Comparison of ENCODE assay signal across 24 cellular contexts in genomic region chr2:88668862-88669261, GRCh38.
"Had no signal": no experiment of that assay in that cellular context is flagged by ENCODE, and none has a peak within 500 bp of the region (broad histone marks: within the 10 kb centered on the region; RNA-seq: fewer than 3 reads in every experiment).

No MANE protein-coding gene starts in this region.

- ATAC-seq: sciatic nerve had no signal

- H3K9me3 ChIP-seq: heart right ventricle, left lung, lower lobe of right lung, ovary, prostate gland, spleen, stomach, thoracic aorta, transverse colon had no signal

- H3K4me1 Mint-ChIP-seq: neural progenitor cell had no signal

- H3K4me2 ChIP-seq: neural progenitor cell had no signal

- DNase-seq: cortex of kidney; dorsolateral prefrontal cortex; effector memory CD4-positive, alpha-beta T cell; heart right ventricle; islet precursor cell; left lung; lower lobe of right lung; ovary; retina; spleen; stimulated activated CD4-positive, alpha-beta T cell treated with anti-CD3 and anti-CD28 coated beads, Interleukin-1b, Interleukin-23, amount 100 ng/mL, for 48 hours; stomach; substantia nigra had no signal

- H3K4me3 ChIP-seq: dorsolateral prefrontal cortex, heart right ventricle, left lung, lower lobe of right lung, neural progenitor cell, ovary, prostate gland, spleen, stomach, thoracic aorta, transverse colon had no signal

- FAIRE-seq: endometrium, frontal cortex had no signal

- H3K27ac ChIP-seq: dorsolateral prefrontal cortex, heart right ventricle, left lung, lower lobe of right lung, neural progenitor cell, ovary, prostate gland, spleen, stomach, thoracic aorta, transverse colon had no signal

- H3K9me3 Mint-ChIP-seq: natural killer cell treated with Interleukin-12 subunit alpha and Interleukin-12 subunit beta and Interleukin-15 and Interleukin-18, amount 100 ng/mL, for 72 hours; neural progenitor cell had no signal

- H3K4me3 Mint-ChIP-seq: memory B cell; mesothelial cell of epicardium; natural killer cell treated with Interleukin-12 subunit alpha and Interleukin-12 subunit beta and Interleukin-15 and Interleukin-18, amount 100 ng/mL, for 72 hours; neural progenitor cell; stimulated activated naive B cell treated with anti-CD40 and anti-IgM and Interleukin-4, amounts not matched to agents 10 μg/mL and 1 μg/mL and 100 μg/mL, for 72 hours had no signal

- H3K9ac ChIP-seq: neural progenitor cell had no signal

- H3K27me3 ChIP-seq: dorsolateral prefrontal cortex, heart right ventricle, left lung, neural progenitor cell, ovary, spleen, stomach, transverse colon had no signal

- H3K36me3 ChIP-seq: heart right ventricle, left lung, lower lobe of right lung, neural progenitor cell, ovary, prostate gland, spleen, stomach, thoracic aorta, transverse colon had no signal

- H2AFZ ChIP-seq: neural progenitor cell had no signal

- H3K4me1 ChIP-seq: left lung, lower lobe of right lung, neural progenitor cell, prostate gland had no signal

- H3K27me3 Mint-ChIP-seq: memory B cell; stimulated activated naive B cell treated with anti-CD40 and anti-IgM and Interleukin-4, amounts not matched to agents 10 μg/mL and 1 μg/mL and 100 μg/mL, for 72 hours had no signal

- H3K36me3 Mint-ChIP-seq: mesothelial cell of epicardium; natural killer cell treated with Interleukin-12 subunit alpha and Interleukin-12 subunit beta and Interleukin-15 and Interleukin-18, amount 100 ng/mL, for 72 hours; neural progenitor cell; stimulated activated naive B cell treated with anti-CD40 and anti-IgM and Interleukin-4, amounts not matched to agents 10 μg/mL and 1 μg/mL and 100 μg/mL, for 72 hours had no signal

- H3K27ac Mint-ChIP-seq: memory B cell; mesothelial cell of epicardium; natural killer cell treated with Interleukin-12 subunit alpha and Interleukin-12 subunit beta and Interleukin-15 and Interleukin-18, amount 100 ng/mL, for 72 hours; neural progenitor cell; stimulated activated naive B cell treated with anti-CD40 and anti-IgM and Interleukin-4, amounts not matched to agents 10 μg/mL and 1 μg/mL and 100 μg/mL, for 72 hours had no signal
